In the genomic region with DNA sequence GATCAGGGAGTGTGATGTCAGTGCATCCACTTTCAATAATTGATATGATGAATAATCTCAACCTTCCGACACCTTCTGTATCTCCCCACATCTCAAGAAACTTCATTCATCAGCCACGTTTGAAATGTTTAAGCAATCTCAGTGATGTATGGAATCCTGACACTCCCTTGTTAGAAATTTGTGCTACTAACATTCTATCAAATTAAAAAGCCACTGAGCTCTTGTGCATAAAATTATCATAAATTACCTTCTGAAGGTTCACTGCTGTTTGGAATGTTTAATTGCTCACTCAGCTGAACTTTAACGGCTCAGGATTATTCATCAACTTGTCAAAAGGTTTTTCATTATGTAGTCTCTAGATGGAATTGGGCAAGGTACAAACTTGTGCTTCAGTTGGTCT, we compare ENCODE assay signal across 17 cellular contexts.
DNase-seq lines count a peak whose midpoint lies in the region; ATAC-seq and TF ChIP-seq lines count a peak whose summit lies in the region.
"Had no signal": no experiment of that assay in that cellular context is flagged by ENCODE, and none has a peak within 500 bp of the region (broad histone marks: within the 10 kb centered on the region; RNA-seq: fewer than 3 reads in every experiment).

No MANE protein-coding gene starts in this region.

- H3K9me3 ChIP-seq in A673 (ENCODE audit: low read depth, low read length, poor library complexity, severe bottlenecking): no peaks in the 10 kb centered on the region
- H3K9me3 ChIP-seq: BE2C, Caco-2 had no signal

- intact Hi-C loops in A673 (cut with micrococcal nuclease; ENCODE audit: unreplicated experiment): no loop called here

- no peak for TF ChIP-seq CTCF in A673 (conservative IDR thresholded peaks at IDR 0.05; ENCODE audit: low read depth, low read length)
- no peak for TF ChIP-seq CTCF in omental fat pad (IDR thresholded peaks at IDR 0.05)
- TF ChIP-seq CTCF in osteocyte (IDR thresholded peaks at IDR 0.05): no peak

- peaks cover 3% of the 10 kb centered on the region for H3K9me3 Mint-ChIP-seq in osteocyte (ENCODE audit: unreplicated experiment)
- H3K9me3 Mint-ChIP-seq: CD8-positive, alpha-beta T cell had no signal

- peak; percentile 56 for ATAC-seq in omental fat pad (ENCODE audit: low FRiP score)
- ATAC-seq: CD8-positive, alpha-beta T cell; HCT116 had no signal

- H3K4me3 ChIP-seq in A673 (ENCODE audit: low read depth, low read length, poor library complexity, severe bottlenecking): no peak overlapping the region
- H3K4me3 ChIP-seq: GM23248 had no signal

- no TSS peak for BruUV-seq in A673 (replicated peaks; lab: Mats Ljungman, UMichigan)

- no peak overlapping the region for H3K27ac Mint-ChIP-seq in osteocyte (ENCODE audit: unreplicated experiment)
- H3K27ac Mint-ChIP-seq: CD8-positive, alpha-beta T cell had no signal

- no peaks in the 10 kb centered on the region for H3K36me3 ChIP-seq in A673 (ENCODE audit: insufficient read depth, low read length, poor library complexity, severe bottlenecking)
- H3K36me3 ChIP-seq: BE2C had no signal

- CTCF ChIA-PET in A673 (lab: Charles Lee): no interaction called here

- no peaks in the 10 kb centered on the region for H3K27me3 ChIP-seq in A673 (replicated peaks; ENCODE audit: insufficient read depth, low read depth, low read length, poor library complexity)
- H3K27me3 ChIP-seq: BE2C had no signal

- no peak overlapping the region for H3K4me3 Mint-ChIP-seq in osteocyte (ENCODE audit: unreplicated experiment)
- H3K4me3 Mint-ChIP-seq: CD8-positive, alpha-beta T cell had no signal

- no peaks in the 10 kb centered on the region for H3K27me3 Mint-ChIP-seq in osteocyte (ENCODE audit: unreplicated experiment)

- no peak overlapping the region for H3K27ac ChIP-seq in A673 (ENCODE audit: low read depth, low read length, poor library complexity, severe bottlenecking)
- H3K27ac ChIP-seq: C4-2B, GM23248 had no signal

- POLR2A ChIA-PET in A673 (lab: Charles Lee; ENCODE audit: low non-redundant PET): no interaction called here

- peaks cover 16% of the 10 kb centered on the region for H3K4me1 ChIP-seq in A673 (ENCODE audit: insufficient read depth, low read length, poor library complexity, severe bottlenecking)

- H3K4me1 Mint-ChIP-seq in osteocyte (ENCODE audit: unreplicated experiment): peaks cover 14% of the 10 kb centered on the region

- DNase-seq in A673 (ENCODE audit: low spot score): peak; percentile 26
- peak; percentile 42 for DNase-seq in M059J (ENCODE audit: low read depth)
- DNase-seq in astrocyte of the hippocampus (ENCODE audit: low read depth, low spot score): peak; percentile 69
- no peak for DNase-seq in omental fat pad (ENCODE audit: low spot score)
- no peak for DNase-seq in osteocyte (ENCODE audit: extremely low spot score, unreplicated experiment)
- no peak for DNase-seq in SW480 (ENCODE audit: low spot score)
- DNase-seq in activated CD4-positive, alpha-beta T cell treated with anti-CD3 and anti-CD28 coated beads for 1 hour: no peak
- DNase-seq in SHP77 (lab: John Stamatoyannopoulos, UW): no peak
- DNase-seq: 8988T; BE2C; Caco-2; CD8-positive, alpha-beta T cell; DMS53; GM23248; IMR-90 had no signal

- H3K36me3 Mint-ChIP-seq in osteocyte (ENCODE audit: unreplicated experiment): no peaks in the 10 kb centered on the region
- H3K36me3 Mint-ChIP-seq: CD8-positive, alpha-beta T cell had no signal

Comparison
In these comparisons a context has a peak if more than half of its experiments do, and no peak if none do; other contexts are left out.
1. DNase-seq: peak in A673 (single experiment), M059J (single experiment) and astrocyte of the hippocampus (single experiment); none in omental fat pad (single experiment), osteocyte (single experiment), SW480 (single experiment), activated CD4-positive, alpha-beta T cell treated with anti-CD3 and anti-CD28 coated beads for 1 hour (single experiment) and SHP77 (0 of 2).